ENCODE assay signal across 19 cellular contexts in genomic region chr10:129808092-129808983, GRCh38.
DNase-seq lines count a peak whose midpoint lies in the region; ATAC-seq and TF ChIP-seq lines count a peak whose summit lies in the region.
"Had no signal": no experiment of that assay in that cellular context is flagged by ENCODE, and none has a peak within 500 bp of the region (broad histone marks: within the 10 kb centered on the region; RNA-seq: fewer than 3 reads in every experiment).

No MANE protein-coding gene starts in this region.

- H3K27ac Mint-ChIP-seq in chondrocyte (ENCODE audit: unreplicated experiment) (no peak overlapping the region), neural crest cell (ENCODE audit: unreplicated experiment) (peak overlapping the region; percentile 57)
- H3K27ac Mint-ChIP-seq: B cell; CD8-positive, alpha-beta T cell; IgD-negative memory B cell had no signal

- TF ChIP-seq CTCF in right atrium auricular region (IDR thresholded peaks at IDR 0.05) = no peak
- no peak for TF ChIP-seq CTCF in heart right ventricle (IDR thresholded peaks at IDR 0.05)
- no peak for TF ChIP-seq CTCF in chondrocyte (IDR thresholded peaks at IDR 0.05)
- no peak for TF ChIP-seq CTCF in neural crest cell (conservative IDR thresholded peaks at IDR 0.05)
- no peak for TF ChIP-seq CTCF in ascending aorta (IDR thresholded peaks at IDR 0.05)

- H3K4me3 ChIP-seq in right atrium auricular region = no peak overlapping the region
- H3K4me3 ChIP-seq in heart right ventricle = no peak overlapping the region
- no peak overlapping the region for H3K4me3 ChIP-seq in ascending aorta
- H3K4me3 ChIP-seq: BLaER1 treated with 17β-estradiol and CSF1 and Interleukin-3, amounts not matched to agents 10 nM and 100 nM; GM12878; GM23248; HAP-1 had no signal

- H3K4me1 ChIP-seq in right atrium auricular region = no peaks in the 10 kb centered on the region
- no peaks in the 10 kb centered on the region for H3K4me1 ChIP-seq in heart right ventricle
- no peaks in the 10 kb centered on the region for H3K4me1 ChIP-seq in ascending aorta
- H3K4me1 ChIP-seq: BLaER1 treated with 17β-estradiol and CSF1 and Interleukin-3, amounts not matched to agents 10 nM and 100 nM; HAP-1 had no signal

- H3K9me3 ChIP-seq in right atrium auricular region = peaks cover 0 to 29% of the 10 kb centered on the region in 2 donors
- H3K9me3 ChIP-seq in heart right ventricle = peaks cover 0 to 36% (median 16%) of the 10 kb centered on the region in 11 donors
- H3K9me3 ChIP-seq in ascending aorta = peaks cover 10 to 16% of the 10 kb centered on the region in 2 donors
- H3K9me3 ChIP-seq: HAP-1 had no signal

- DNase-seq in right atrium auricular region (ENCODE audit: low spot score) = peak; percentile 43
- DNase-seq in heart right ventricle = no peak
- peak; percentile 91 for DNase-seq in chondrocyte (ENCODE audit: low spot score)
- no peak for DNase-seq in neural crest cell (ENCODE audit: low read depth, low spot score)
- DNase-seq in DMS153 (lab: John Stamatoyannopoulos, UW) = no peak
- DNase-seq in activated gamma-delta T cell treated with Interleukin-2 at 50 U/mL for 16 hours = no peak
- no peak for DNase-seq in ascending aorta (ENCODE audit: low spot score in 2 of 2)
- DNase-seq: Calu3; CD8-positive, alpha-beta T cell; DMS53; DND-41; EL; GM23248 had no signal

- peaks cover 1% of the 10 kb centered on the region for H3K36me3 Mint-ChIP-seq in chondrocyte (ENCODE audit: low read depth)
- peaks cover 4% of the 10 kb centered on the region for H3K36me3 Mint-ChIP-seq in neural crest cell (ENCODE audit: low read depth)
- H3K36me3 Mint-ChIP-seq: CD8-positive, alpha-beta T cell had no signal

- ATAC-seq in heart right ventricle = no peak
- ATAC-seq: CD8-positive, alpha-beta T cell; GM12878; HepG2 had no signal

- WGBS in heart right ventricle, 2 donors = 87 to 89% methylated on average over 26 of the region's 26 CpGs

- no peaks in the 10 kb centered on the region for H3K36me3 ChIP-seq in right atrium auricular region
- H3K36me3 ChIP-seq in heart right ventricle = no peaks in the 10 kb centered on the region
- no peaks in the 10 kb centered on the region for H3K36me3 ChIP-seq in ascending aorta
- H3K36me3 ChIP-seq: HAP-1 had no signal

- H3K9me3 Mint-ChIP-seq in chondrocyte (ENCODE audit: low read depth) = peaks cover 23% of the 10 kb centered on the region
- H3K9me3 Mint-ChIP-seq in neural crest cell = peaks cover 8% of the 10 kb centered on the region

- H3K4me3 Mint-ChIP-seq in chondrocyte (ENCODE audit: unreplicated experiment) (no peak overlapping the region), neural crest cell (no peak overlapping the region)
- H3K4me3 Mint-ChIP-seq: B cell; CD8-positive, alpha-beta T cell; IgD-negative memory B cell had no signal

- H3K4me1 Mint-ChIP-seq in chondrocyte (ENCODE audit: low read depth) (no peaks in the 10 kb centered on the region), neural crest cell (peaks cover 19% of the 10 kb centered on the region)
- H3K4me1 Mint-ChIP-seq: B cell, IgD-negative memory B cell had no signal

- no peak overlapping the region for H3K27ac ChIP-seq in right atrium auricular region
- H3K27ac ChIP-seq in heart right ventricle = no peak overlapping the region
- H3K27ac ChIP-seq in ascending aorta = no peak overlapping the region
- H3K27ac ChIP-seq: BLaER1 treated with 17β-estradiol and CSF1 and Interleukin-3, amounts not matched to agents 10 nM and 100 nM; GM23248 had no signal

- intact Hi-C loops in heart right ventricle (cut with DNase I) = no loop called here
- intact Hi-C loops in ascending aorta (cut with DNase I) = no loop called here

- H3K27me3 Mint-ChIP-seq in chondrocyte (ENCODE audit: low read depth) (no peaks in the 10 kb centered on the region), neural crest cell (ENCODE audit: low read depth) (no peaks in the 10 kb centered on the region)
- H3K27me3 Mint-ChIP-seq: IgD-negative memory B cell had no signal

- H3K27me3 ChIP-seq in right atrium auricular region = no peaks in the 10 kb centered on the region
- H3K27me3 ChIP-seq in heart right ventricle = peaks cover 0 to 11% (median 0%) of the 10 kb centered on the region in 7 donors
- no peaks in the 10 kb centered on the region for H3K27me3 ChIP-seq in ascending aorta
- H3K27me3 ChIP-seq: BLaER1 treated with 17β-estradiol and CSF1 and Interleukin-3, amounts not matched to agents 10 nM and 100 nM had no signal

Comparison
In these comparisons a context has a peak if more than half of its experiments do, and no peak if none do; other contexts are left out.
1. DNase-seq: peak in right atrium auricular region (single experiment) and chondrocyte (single experiment); none in heart right ventricle (0 of 2), neural crest cell (single experiment), DMS153 (single experiment), activated gamma-delta T cell treated with Interleukin-2 at 50 U/mL for 16 hours (single experiment) and ascending aorta (0 of 2).